Comparison of ENCODE assay signal across 27 cellular contexts in the genomic region with DNA sequence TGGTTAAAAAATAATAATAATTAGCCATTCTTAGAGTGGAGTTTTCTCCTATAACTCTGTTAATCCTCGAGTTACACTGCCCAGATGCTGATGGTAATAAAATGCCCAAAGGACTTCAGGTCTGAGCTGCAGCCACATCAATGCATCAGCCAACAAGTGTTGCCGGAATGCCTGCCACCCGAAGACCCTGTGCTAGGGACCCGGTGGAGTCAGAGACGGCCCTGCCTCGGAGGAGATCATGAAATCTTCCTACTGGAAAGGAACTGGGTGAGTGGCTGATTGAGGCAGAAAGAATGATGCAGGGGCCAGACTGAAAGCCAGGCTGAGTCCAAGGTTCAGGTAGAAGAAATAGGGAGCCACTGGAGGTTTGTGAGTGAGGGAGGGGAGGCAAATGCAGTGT.
DNase-seq lines count a peak whose midpoint lies in the region; ATAC-seq and TF ChIP-seq lines count a peak whose summit lies in the region.
"Had no signal": no experiment of that assay in that cellular context is flagged by ENCODE, and none has a peak within 500 bp of the region (broad histone marks: within the 10 kb centered on the region; RNA-seq: fewer than 3 reads in every experiment).

No MANE protein-coding gene starts in this region.

- H3K9me3 ChIP-seq in mesenchymal stem cell (ENCODE audit: control insufficient read depth, low read length): no peaks in the 10 kb centered on the region
- no peaks in the 10 kb centered on the region for H3K9me3 ChIP-seq in subcutaneous abdominal adipose tissue (ENCODE audit: control insufficient read depth in 5 of 5, low read length in 5 of 5)
- H3K9me3 ChIP-seq: prostate gland, thyroid gland had no signal

- H3K4me2 ChIP-seq in mesenchymal stem cell (ENCODE audit: low read length, poor library complexity, severe bottlenecking): no peak overlapping the region
- H3K4me2 ChIP-seq: KMS-11 had no signal

- 54% methylated on average over 6 of the region's 6 CpGs for WGBS in mesenchymal stem cell

- H3K9ac ChIP-seq in mesenchymal stem cell (ENCODE audit: low read length): peak overlapping the region; percentile 73
- peak overlapping the region in 2 of 5 donors; percentile 21 to 71 for H3K9ac ChIP-seq in subcutaneous abdominal adipose tissue (ENCODE audit: low read length in 5 of 5)
- H3K9ac ChIP-seq: KMS-11 had no signal

- H4K8ac ChIP-seq in mesenchymal stem cell (ENCODE audit: low read length): no peak overlapping the region

- H3K36me3 Mint-ChIP-seq in activated naive CD8-positive, alpha-beta T cell: no peaks in the 10 kb centered on the region
- no peaks in the 10 kb centered on the region for H3K36me3 Mint-ChIP-seq in activated naive CD8-positive, alpha-beta T cell treated with anti-CD3 and anti-CD28 coated beads for 36 hours
- H3K36me3 Mint-ChIP-seq in WTC11: no peaks in the 10 kb centered on the region
- H3K36me3 Mint-ChIP-seq: activated CD8-positive, alpha-beta memory T cell treated with anti-CD3 and anti-CD28 coated beads, Interleukin-2, amount 10 ng/mL, durations not matched to agents 7 days and 5 days; activated naive CD4-positive, alpha-beta T cell treated with anti-CD3 and anti-CD28 coated beads, Interleukin-2, amount 50 U/mL, for 24 hours had no signal

- no peak overlapping the region for H2BK12ac ChIP-seq in mesenchymal stem cell (ENCODE audit: low read length in 2 of 2)

- no peak overlapping the region for H2BK15ac ChIP-seq in mesenchymal stem cell (ENCODE audit: low read depth, poor library complexity, severe bottlenecking)

- peaks cover 25% of the 10 kb centered on the region for H3K4me1 ChIP-seq in mesenchymal stem cell (ENCODE audit: control insufficient read depth, insufficient read depth, low read depth, low read length)
- H3K4me1 ChIP-seq in subcutaneous abdominal adipose tissue (ENCODE audit: control insufficient read depth in 5 of 5, insufficient read depth in 5 of 5, low read length in 5 of 5): peaks cover 0 to 43% (median 22%) of the 10 kb centered on the region in 5 donors
- H3K4me1 ChIP-seq: prostate gland had no signal

- DNase-seq in activated naive CD8-positive, alpha-beta T cell treated with anti-CD3 and anti-CD28 coated beads for 36 hours: no peak
- DNase-seq in WTC11 (ENCODE audit: low spot score) (no peak), mesenchymal stem cell (no peak), NCI-H146 (lab: John Stamatoyannopoulos, UW) (no peak)
- DNase-seq: activated CD4-positive, alpha-beta T cell treated with anti-CD3 and anti-CD28 coated beads for 36 hours; activated CD8-positive, alpha-beta memory T cell treated with anti-CD3 and anti-CD28 coated beads, Interleukin-2, amount 10 ng/mL, durations not matched to agents 7 days and 5 days; AML-193; cerebellar nuclear complex; DMS53; effector CD4-positive, alpha-beta T cell; GF-D8; left cardiac atrium; NCI-H1930; NCI-H2227 treated with DMSO at 0.1 percent for 48 hours; NCI-H748 treated with DMSO at 0.1 percent for 48 hours; SIG-M5; stimulated activated CD4-positive, alpha-beta T cell treated with anti-CD3 and anti-CD28 coated beads, Interleukin-2, amount 100 ng/mL, for 48 hours; stimulated activated naive CD4-positive, alpha-beta T cell had no signal

- ATAC-seq in WTC11 (no peak), GM18870 (IDR thresholded peaks at IDR 0.05; ENCODE audit: unreplicated experiment) (no peak), HG03520 (IDR thresholded peaks at IDR 0.05; ENCODE audit: unreplicated experiment) (no peak)
- ATAC-seq: activated CD4-positive, alpha-beta T cell treated with anti-CD3 and anti-CD28 coated beads for 36 hours; activated CD8-positive, alpha-beta memory T cell treated with anti-CD3 and anti-CD28 coated beads, Interleukin-2, amount 10 ng/mL, durations not matched to agents 7 days and 5 days had no signal

- H3K4ac ChIP-seq in mesenchymal stem cell (ENCODE audit: low read depth in 1 of 2, low read length in 2 of 2): no peak overlapping the region

- H3K4me3 ChIP-seq in mesenchymal stem cell (ENCODE audit: insufficient read depth in 1 of 2, low read depth in 1 of 2, low read length in 2 of 2) (peak overlapping the region in 1 of 2 experiments; percentile 71), subcutaneous abdominal adipose tissue (ENCODE audit: low read depth in 1 of 5, low read length in 5 of 5) (peak overlapping the region in 4 of 5 donors; percentile 54 to 67 (median 61))

- CTCF ChIA-PET in WTC11 (lab: Charles Lee): interaction anchor here (0.6 to 3.0 kb wide), 7 partner anchors 17 to 269 kb away, joined by 3 to 15 read pairs (median 5); partner anchors contain the start of gene CNEP1R1

- H3K18ac ChIP-seq in mesenchymal stem cell (ENCODE audit: low read depth in 1 of 2, low read length in 2 of 2): no peak overlapping the region

- no peak overlapping the region for H2BK120ac ChIP-seq in mesenchymal stem cell (ENCODE audit: low read depth, low read length)

- peaks cover 4% of the 10 kb centered on the region for H3K79me1 ChIP-seq in mesenchymal stem cell (replicated peaks; ENCODE audit: low read length, poor library complexity, severe bottlenecking)

- no peak overlapping the region for H2AFZ ChIP-seq in mesenchymal stem cell (ENCODE audit: low read depth, low read length)

- peak overlapping the region; percentile 77 for H2AK5ac ChIP-seq in mesenchymal stem cell (ENCODE audit: low read length, severe bottlenecking)

- no peak overlapping the region for H4K91ac ChIP-seq in mesenchymal stem cell (ENCODE audit: low read length)

- TF ChIP-seq CTCF in WTC11 (IDR thresholded peaks at IDR 0.05): no peak

- no peak overlapping the region for H2BK5ac ChIP-seq in mesenchymal stem cell (ENCODE audit: low read depth, low read length, poor library complexity, severe bottlenecking)

- H3K4me3 Mint-ChIP-seq in activated naive CD8-positive, alpha-beta T cell: peak overlapping the region; percentile 11
- H3K4me3 Mint-ChIP-seq in activated naive CD8-positive, alpha-beta T cell treated with anti-CD3 and anti-CD28 coated beads for 36 hours: no peak overlapping the region
- H3K4me3 Mint-ChIP-seq in WTC11: peak overlapping the region; percentile 64; the same call in 1 of the 2 replicates
- H3K4me3 Mint-ChIP-seq: activated CD4-positive, alpha-beta T cell treated with anti-CD3 and anti-CD28 coated beads for 36 hours; activated CD8-positive, alpha-beta memory T cell treated with anti-CD3 and anti-CD28 coated beads, Interleukin-2, amount 10 ng/mL, durations not matched to agents 7 days and 5 days had no signal

- H3K27ac Mint-ChIP-seq in activated naive CD8-positive, alpha-beta T cell: no peak overlapping the region
- no peak overlapping the region for H3K27ac Mint-ChIP-seq in activated naive CD8-positive, alpha-beta T cell treated with anti-CD3 and anti-CD28 coated beads for 36 hours
- H3K27ac Mint-ChIP-seq in WTC11: peak overlapping the region; percentile 89
- H3K27ac Mint-ChIP-seq: activated CD4-positive, alpha-beta T cell treated with anti-CD3 and anti-CD28 coated beads for 36 hours; activated CD8-positive, alpha-beta memory T cell treated with anti-CD3 and anti-CD28 coated beads, Interleukin-2, amount 10 ng/mL, durations not matched to agents 7 days and 5 days; activated naive CD4-positive, alpha-beta T cell treated with anti-CD3 and anti-CD28 coated beads, Interleukin-2, amount 50 U/mL, for 24 hours had no signal

- no peaks in the 10 kb centered on the region for H3K36me3 ChIP-seq in mesenchymal stem cell (ENCODE audit: control insufficient read depth in 1 of 2, insufficient read depth in 2 of 2, low read depth in 1 of 2, low read length in 2 of 2)
- no peaks in the 10 kb centered on the region for H3K36me3 ChIP-seq in subcutaneous abdominal adipose tissue (ENCODE audit: control insufficient read depth in 5 of 5, insufficient read depth in 5 of 5, low read length in 5 of 5)
- H3K36me3 ChIP-seq: prostate gland, thyroid gland had no signal

- H3K27ac ChIP-seq in mesenchymal stem cell (ENCODE audit: low read length, poor library complexity, severe bottlenecking) (no peak overlapping the region), subcutaneous abdominal adipose tissue (ENCODE audit: low read depth, low read length) (peak overlapping the region; percentile 84)
- H3K27ac ChIP-seq: KMS-11 had no signal

- POLR2A ChIA-PET in WTC11 (lab: Charles Lee): no interaction called here

- H3K23ac ChIP-seq in mesenchymal stem cell (ENCODE audit: low read length in 2 of 2): no peak overlapping the region

- peaks cover 23% of the 10 kb centered on the region for H3K27me3 Mint-ChIP-seq in activated naive CD8-positive, alpha-beta T cell
- H3K27me3 Mint-ChIP-seq in activated naive CD8-positive, alpha-beta T cell treated with anti-CD3 and anti-CD28 coated beads for 36 hours: peaks cover 53% of the 10 kb centered on the region
- no peaks in the 10 kb centered on the region for H3K27me3 Mint-ChIP-seq in WTC11 (ENCODE audit: low read depth)

- H3K9me3 Mint-ChIP-seq in activated naive CD8-positive, alpha-beta T cell (ENCODE audit: low read depth): no peaks in the 10 kb centered on the region
- H3K9me3 Mint-ChIP-seq in activated naive CD8-positive, alpha-beta T cell treated with anti-CD3 and anti-CD28 coated beads for 36 hours: no peaks in the 10 kb centered on the region
- H3K9me3 Mint-ChIP-seq in WTC11: no peaks in the 10 kb centered on the region
- H3K9me3 Mint-ChIP-seq: activated naive CD4-positive, alpha-beta T cell treated with anti-CD3 and anti-CD28 coated beads, Interleukin-2, amount 50 U/mL, for 24 hours; neural crest cell had no signal

- peaks cover 12% of the 10 kb centered on the region for H3K4me1 Mint-ChIP-seq in activated naive CD8-positive, alpha-beta T cell (ENCODE audit: low read depth)
- H3K4me1 Mint-ChIP-seq in activated naive CD8-positive, alpha-beta T cell treated with anti-CD3 and anti-CD28 coated beads for 36 hours: peaks cover 10% of the 10 kb centered on the region
- peaks cover 74% of the 10 kb centered on the region for H3K4me1 Mint-ChIP-seq in WTC11

- no peak overlapping the region for H3K14ac ChIP-seq in mesenchymal stem cell (ENCODE audit: low read length in 2 of 2)

- H3K27me3 ChIP-seq in mesenchymal stem cell (ENCODE audit: control insufficient read depth in 1 of 2, insufficient read depth in 1 of 2, low read length in 2 of 2) (peaks cover 0 to 1% of the 10 kb centered on the region in 2 experiments), subcutaneous abdominal adipose tissue (ENCODE audit: control insufficient read depth in 5 of 5, insufficient read depth in 4 of 5, low read length in 5 of 5) (no peaks in the 10 kb centered on the region)
- H3K27me3 ChIP-seq: thyroid gland had no signal
